Comparison of ENCODE assay signal across 11 cellular contexts in the genomic region with DNA sequence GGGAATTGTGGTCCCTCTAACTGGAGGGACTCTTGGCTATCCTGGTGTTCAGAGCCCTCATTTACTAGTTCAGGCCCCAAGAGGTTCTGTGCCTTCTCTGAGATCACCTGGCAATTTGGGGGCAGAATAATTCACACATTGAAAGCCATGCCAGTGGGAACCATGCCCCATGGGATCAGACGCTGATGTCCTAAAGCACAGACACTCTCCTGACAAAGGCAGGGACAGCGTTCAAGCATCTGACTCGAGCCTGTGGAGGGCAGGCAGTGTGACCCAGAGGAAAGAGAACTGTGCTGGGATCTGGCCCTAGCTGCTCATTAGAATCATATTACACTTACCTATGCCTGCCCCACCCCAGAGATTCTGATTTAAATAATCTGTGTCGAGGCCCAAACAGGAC. TPM values are rescaled to one million over a fixed set of nuclear protein-coding genes. Genes with fewer than 3 reads are reported as not detected.
DNase-seq lines count a peak whose midpoint lies in the region; ATAC-seq and TF ChIP-seq lines count a peak whose summit lies in the region.
"Had no signal": no experiment of that assay in that cellular context is flagged by ENCODE, and none has a peak within 500 bp of the region (broad histone marks: within the 10 kb centered on the region; RNA-seq: fewer than 3 reads in every experiment).

No MANE protein-coding gene starts in this region.

- peaks cover 10% of the 10 kb centered on the region for H3K36me3 ChIP-seq in OCI-LY3 (replicated peaks; ENCODE audit: low read depth, low read length)
- no peaks in the 10 kb centered on the region for H3K36me3 ChIP-seq in esophagus (ENCODE audit: control insufficient read depth in 2 of 2, insufficient read depth in 2 of 2, low read length in 1 of 2)
- H3K36me3 ChIP-seq in tibial artery, result no peaks in the 10 kb centered on the region
- H3K36me3 ChIP-seq: prostate gland, thyroid gland had no signal

- ATAC-seq in GM21717 (IDR thresholded peaks at IDR 0.05; ENCODE audit: unreplicated experiment), result no peak

- H3K4me3 ChIP-seq in OCI-LY3 (ENCODE audit: low read length), result peak overlapping the region; percentile 8; the same call in 1 of the 2 replicates
- no peak overlapping the region for H3K4me3 ChIP-seq in esophagus (ENCODE audit: low read depth in 1 of 2, low read length in 2 of 2)
- no peak overlapping the region for H3K4me3 ChIP-seq in tibial artery
- H3K4me3 ChIP-seq: prostate gland, thyroid gland had no signal

- H3K27me3 Mint-ChIP-seq in activated naive CD4-positive, alpha-beta T cell treated with anti-CD3 and anti-CD28 coated beads, Interleukin-2, amount 50 U/mL, for 24 hours, result no peaks in the 10 kb centered on the region

- intact Hi-C loops in tibial artery (cut with DNase I; ENCODE audit: low total_unique reads), result no loop called here

- CTCF ChIA-PET in GM10248 (lab: Yijun Ruan, JAX), result interaction anchor here (0.8 to 17.2 kb wide), 11 partner anchors 9 to 58 kb away, joined by 3 to 212 read pairs (median 5); partner anchors contain the start of gene CCDC197

- TF ChIP-seq CTCF in OCI-LY3 (IDR thresholded peaks at IDR 0.05; ENCODE audit: low read depth, low read length) (no peak), tibial artery (IDR thresholded peaks at IDR 0.05) (no peak), GM10248 (IDR thresholded peaks at IDR 0.05; ENCODE audit: control extremely low read depth, extremely low read depth, low read depth, missing control alignments) (no peak)

- no peak overlapping the region for H2AFZ ChIP-seq in OCI-LY3 (ENCODE audit: low read depth, low read length)

- H3K27ac ChIP-seq in OCI-LY3 (ENCODE audit: low read length) (peak overlapping the region; percentile 93), esophagus (ENCODE audit: low read depth in 2 of 2, low read length in 1 of 2) (peak overlapping the region; percentile 14 to 50), tibial artery (peak overlapping the region; percentile 89)
- H3K27ac ChIP-seq: thyroid gland had no signal

- H4K20me1 ChIP-seq in OCI-LY3 (ENCODE audit: insufficient read depth, low read length), result no peaks in the 10 kb centered on the region

- peaks cover 6% of the 10 kb centered on the region for H3K9me3 Mint-ChIP-seq in activated naive CD4-positive, alpha-beta T cell treated with anti-CD3 and anti-CD28 coated beads, Interleukin-2, amount 50 U/mL, for 24 hours

- peaks cover 15% of the 10 kb centered on the region; the same call in 1 of the 2 replicates for H3K9me3 ChIP-seq in OCI-LY3 (ENCODE audit: insufficient read depth, low read length)
- H3K9me3 ChIP-seq in esophagus (ENCODE audit: control insufficient read depth in 2 of 2, insufficient read depth in 1 of 2, low read depth in 1 of 2, low read length in 1 of 2), result peaks cover 0 to 2% of the 10 kb centered on the region in 2 donors
- H3K9me3 ChIP-seq in tibial artery, result no peaks in the 10 kb centered on the region
- H3K9me3 ChIP-seq: prostate gland, thyroid gland had no signal

- no peaks in the 10 kb centered on the region for H3K79me2 ChIP-seq in OCI-LY3 (ENCODE audit: low read length)

- no peak for DNase-seq in activated naive CD4-positive, alpha-beta T cell treated with anti-CD3 and anti-CD28 coated beads, Interleukin-2, amount 50 U/mL, for 16 hours
- no peak for DNase-seq in tibial artery
- DNase-seq in GM10248 (ENCODE audit: extremely low spot score), result no peak
- no peak for DNase-seq in anterior cingulate cortex (lab: John Stamatoyannopoulos, UW)
- DNase-seq: NCI-H1930, thyroid gland had no signal

- peaks cover 11% of the 10 kb centered on the region for H3K36me3 Mint-ChIP-seq in activated naive CD4-positive, alpha-beta T cell treated with anti-CD3 and anti-CD28 coated beads, Interleukin-2, amount 50 U/mL, for 24 hours

- peaks cover 49% of the 10 kb centered on the region for H3K4me1 Mint-ChIP-seq in activated naive CD4-positive, alpha-beta T cell treated with anti-CD3 and anti-CD28 coated beads, Interleukin-2, amount 50 U/mL, for 24 hours

- 73 to 77% methylated on average over 4 of the region's 4 CpGs for WGBS in esophagus, 2 donors

- POLR2A ChIA-PET in GM10248 (lab: Yijun Ruan, JAX), result interaction anchor here (0.5 to 2.8 kb wide), 5 partner anchors 12 to 23 kb away, joined by 3 to 18 read pairs (median 3); no protein-coding TSS in a partner anchor

- H3K27ac Mint-ChIP-seq in activated naive CD4-positive, alpha-beta T cell treated with anti-CD3 and anti-CD28 coated beads, Interleukin-2, amount 50 U/mL, for 24 hours, result peak overlapping the region; percentile 98

- H3K4me1 ChIP-seq in OCI-LY3 (ENCODE audit: low read length), result peaks cover 66% of the 10 kb centered on the region
- H3K4me1 ChIP-seq in esophagus (ENCODE audit: control insufficient read depth in 2 of 2, insufficient read depth in 2 of 2, low read length in 1 of 2), result peaks cover 0 to 8% of the 10 kb centered on the region in 2 donors
- peaks cover 0 to 64% (median 31%) of the 10 kb centered on the region in 4 donors for H3K4me1 ChIP-seq in tibial artery
- H3K4me1 ChIP-seq: prostate gland, thyroid gland had no signal

- H3K4me3 Mint-ChIP-seq in activated naive CD4-positive, alpha-beta T cell treated with anti-CD3 and anti-CD28 coated beads, Interleukin-2, amount 50 U/mL, for 24 hours, result peak overlapping the region; percentile 30

- peak overlapping the region; percentile 63 for H3K9ac ChIP-seq in OCI-LY3 (ENCODE audit: low read length)

- H3K4me2 ChIP-seq in OCI-LY3 (ENCODE audit: low read length), result peak overlapping the region; percentile 49

- peaks cover 6% of the 10 kb centered on the region; the same call in 1 of the 2 replicates for H3K27me3 ChIP-seq in OCI-LY3 (ENCODE audit: low read depth, low read length)
- H3K27me3 ChIP-seq in esophagus (ENCODE audit: control insufficient read depth in 1 of 2, insufficient read depth in 2 of 2, low read length in 2 of 2), result no peaks in the 10 kb centered on the region
- H3K27me3 ChIP-seq in tibial artery, result no peaks in the 10 kb centered on the region
- H3K27me3 ChIP-seq: thyroid gland had no signal

RNA-seq across cellular contexts. Expression of gene ASB2, which starts 2.4 kb away (rescaled TPM):
- polyA plus RNA-seq in esophagus, result 1 to 10 TPM; 4.5 to 4.7 TPM

RNA-seq across cellular contexts. Expression of gene CCDC197, which starts 18.4 kb away (rescaled TPM):
- polyA plus RNA-seq in esophagus, result not detected

RNA-seq across cellular contexts. Expression of gene OTUB2, which starts 47.4 kb away (rescaled TPM):
- polyA plus RNA-seq in esophagus, result 1 to 10 TPM; 2.3 to 3.9 TPM

RNA-seq across cellular contexts. Expression of gene FAM181A, which starts 51.6 kb away (rescaled TPM):
- polyA plus RNA-seq in esophagus, result not detected

Comparison
In these comparisons a context has a peak if more than half of its experiments do, and no peak if none do; other contexts are left out.
1. H3K27ac ChIP-seq: peak in every context shown above with its lines; median percentile 93 in OCI-LY3; 89 in tibial artery; 32 in esophagus.